ENCODE assay signal across 9 cellular contexts in the genomic region with DNA sequence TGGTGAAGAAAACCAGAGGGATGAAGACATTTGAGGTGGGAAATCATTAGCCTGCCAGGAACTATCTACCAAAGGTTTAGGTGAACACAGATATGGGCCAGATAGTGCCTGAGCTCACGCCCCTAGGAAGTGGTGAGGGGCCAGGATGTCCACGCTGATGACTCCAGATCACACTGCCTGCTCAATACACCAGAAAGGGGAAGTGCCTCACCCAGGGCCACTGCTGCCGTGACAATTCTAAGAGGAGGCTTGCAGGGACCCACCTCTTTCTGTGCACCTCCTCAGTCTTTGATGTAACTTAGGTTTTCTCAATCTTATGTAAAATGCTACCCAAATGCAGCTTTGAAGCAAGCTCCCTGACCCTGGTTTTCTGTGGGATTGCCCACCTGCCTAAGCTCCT. TPM values are rescaled to one million over a fixed set of nuclear protein-coding genes. Genes with fewer than 3 reads are reported as not detected.
DNase-seq lines count a peak whose midpoint lies in the region; ATAC-seq, FAIRE-seq and TF ChIP-seq lines count a peak whose summit lies in the region.
"Had no signal": no experiment of that assay in that cellular context is flagged by ENCODE, and none has a peak within 500 bp of the region (broad histone marks: within the 10 kb centered on the region; RNA-seq: fewer than 3 reads in every experiment).

No MANE protein-coding gene starts in this region.

- no peak for TF ChIP-seq POLR2A in H54 (IDR thresholded peaks at IDR 0.05; ENCODE audit: low read depth, low read length)

- FAIRE-seq in H54 (lab: Jason Lieb, UNC), result no peak

- H3K9me3 ChIP-seq in upper lobe of right lung, result no peaks in the 10 kb centered on the region
- H3K9me3 ChIP-seq: SJSA1 had no signal

- ATAC-seq in upper lobe of right lung, result peak; percentile 80
- no peak for ATAC-seq in GM19463 (IDR thresholded peaks at IDR 0.05; ENCODE audit: unreplicated experiment)

- peak; percentile 42 for DNase-seq in stimulated activated CD4-positive, alpha-beta T cell treated with anti-CD3 and anti-CD28 coated beads, Interleukin-15, amount 100 ng/mL, for 24 hours
- DNase-seq in stimulated activated CD4-positive, alpha-beta T cell treated with anti-CD3 and anti-CD28 coated beads, Interleukin-4, amount 100 ng/mL, for 24 hours, result no peak
- peak; percentile 74 for DNase-seq in KG1 (lab: John Stamatoyannopoulos, UW)
- DNase-seq in activated effector memory CD4-positive, alpha-beta T cell treated with anti-CD3 and anti-CD28 coated beads, Interleukin-2, amount 50 U/mL, for 16 hours, result peak; percentile 72
- peak; percentile 61 for DNase-seq in upper lobe of right lung
- DNase-seq in H54 (ENCODE audit: insufficient read length, low spot score), result no peak
- no peak for DNase-seq in NCI-H2029 treated with DMSO at 0.1 percent for 48 hours (lab: John Stamatoyannopoulos, UW)

- H3K4me3 ChIP-seq in upper lobe of right lung, result no peak overlapping the region
- H3K4me3 ChIP-seq: SJSA1 had no signal

- TF ChIP-seq CTCF in upper lobe of right lung (IDR thresholded peaks at IDR 0.05), result no peak

- H3K4me1 ChIP-seq in upper lobe of right lung, result peaks cover 8% of the 10 kb centered on the region
- H3K4me1 ChIP-seq: SJSA1 had no signal

- intact Hi-C loops in upper lobe of right lung (cut with DNase I), result loop anchor here (5.0 kb wide), 1 partner anchor 65 kb away; no protein-coding TSS in a partner anchor

- no peak overlapping the region for H3K27ac ChIP-seq in upper lobe of right lung
- H3K27ac ChIP-seq: SJSA1 had no signal

- peaks cover 5% of the 10 kb centered on the region for H3K36me3 ChIP-seq in upper lobe of right lung

- no peaks in the 10 kb centered on the region for H3K27me3 ChIP-seq in upper lobe of right lung
- H3K27me3 ChIP-seq: SJSA1 had no signal

RNA-seq across cellular contexts. Expression of gene RAB44, which starts 5.4 kb away (rescaled TPM):
- 0.96 TPM for total RNA-seq in upper lobe of right lung
- total RNA-seq: SJSA1 had no signal

RNA-seq across cellular contexts. Expression of gene CDKN1A, which starts 13.7 kb away (rescaled TPM):
- 151 TPM for total RNA-seq in upper lobe of right lung

Comparison
In these comparisons a context has a peak if more than half of its experiments do, and no peak if none do; other contexts are left out.
1. DNase-seq: peak in stimulated activated CD4-positive, alpha-beta T cell treated with anti-CD3 and anti-CD28 coated beads, Interleukin-15, amount 100 ng/mL, for 24 hours (single experiment), KG1 (single experiment), activated effector memory CD4-positive, alpha-beta T cell treated with anti-CD3 and anti-CD28 coated beads, Interleukin-2, amount 50 U/mL, for 16 hours (single experiment) and upper lobe of right lung (single experiment); none in stimulated activated CD4-positive, alpha-beta T cell treated with anti-CD3 and anti-CD28 coated beads, Interleukin-4, amount 100 ng/mL, for 24 hours (single experiment), H54 (single experiment) and NCI-H2029 treated with DMSO at 0.1 percent for 48 hours (single experiment).